Comparison of ENCODE assay signal across 16 cellular contexts in genomic region chr5:157300564-157300963, GRCh38. TPM values are rescaled to one million over a fixed set of nuclear protein-coding genes. Genes with fewer than 3 reads are reported as not detected.
DNase-seq lines count a peak whose midpoint lies in the region; ATAC-seq lines count a peak whose summit lies in the region.
"Had no signal": no experiment of that assay in that cellular context is flagged by ENCODE, and none has a peak within 500 bp of the region (broad histone marks: within the 10 kb centered on the region; RNA-seq: fewer than 3 reads in every experiment).

No MANE protein-coding gene starts in this region.

- H3K27ac Mint-ChIP-seq in activated naive CD4-positive, alpha-beta T cell treated with anti-CD3 and anti-CD28 coated beads for 36 hours: peak overlapping the region; percentile 78
- peak overlapping the region; percentile 93 for H3K27ac Mint-ChIP-seq in activated T-helper 17 cell treated with anti-CD3 and anti-CD28 coated beads, Interleukin-2, amount 50 U/mL, for 72 hours
- peak overlapping the region in 5 of 6 donors; percentile 20 to 85 (median 72) for H3K27ac Mint-ChIP-seq in naive B cell

- no peak overlapping the region for H3K4me3 Mint-ChIP-seq in activated naive CD4-positive, alpha-beta T cell treated with anti-CD3 and anti-CD28 coated beads for 36 hours
- no peak overlapping the region for H3K4me3 Mint-ChIP-seq in activated T-helper 17 cell treated with anti-CD3 and anti-CD28 coated beads, Interleukin-2, amount 50 U/mL, for 72 hours
- H3K4me3 Mint-ChIP-seq in naive B cell: no peak overlapping the region

- no peak for DNase-seq in activated naive CD4-positive, alpha-beta T cell treated with anti-CD3 and anti-CD28 coated beads for 36 hours
- DNase-seq in activated naive CD4-positive, alpha-beta T cell treated with anti-CD3 and anti-CD28 coated beads, Interleukin-2, amount 50 U/mL, for 16 hours: no peak
- DNase-seq in naive B cell: no peak
- no peak for DNase-seq in 8988T
- DNase-seq in foreskin melanocyte: no peak
- DNase-seq: EL, IMR-90, Karpas-422, MG63, NCI-H1092, NCI-H146, NCI-H510A treated with DMSO at 0.1 percent for 48 hours, NCI-H82, PC-3 had no signal

- ATAC-seq in activated T-helper 17 cell treated with anti-CD3 and anti-CD28 coated beads, Interleukin-2, amount 50 U/mL, for 72 hours (replicated peaks): no peak
- ATAC-seq in naive B cell (ENCODE audit: low read depth in 2 of 2) (no peak), HG03159 (IDR thresholded peaks at IDR 0.05; ENCODE audit: unreplicated experiment) (no peak)
- ATAC-seq: PC-3 had no signal

- H3K36me3 Mint-ChIP-seq in activated naive CD4-positive, alpha-beta T cell treated with anti-CD3 and anti-CD28 coated beads for 36 hours (ENCODE audit: low read depth): peaks cover 66% of the 10 kb centered on the region
- peaks cover 100% of the 10 kb centered on the region for H3K36me3 Mint-ChIP-seq in activated T-helper 17 cell treated with anti-CD3 and anti-CD28 coated beads, Interleukin-2, amount 50 U/mL, for 72 hours (ENCODE audit: low read depth)
- peaks cover 24 to 54% of the 10 kb centered on the region in 2 donors for H3K36me3 Mint-ChIP-seq in naive B cell

- intact Hi-C loops in activated naive CD4-positive, alpha-beta T cell treated with anti-CD3 and anti-CD28 coated beads for 36 hours (cut with micrococcal nuclease): no loop called here

- peaks cover 45% of the 10 kb centered on the region for H3K4me1 Mint-ChIP-seq in activated naive CD4-positive, alpha-beta T cell treated with anti-CD3 and anti-CD28 coated beads for 36 hours (ENCODE audit: low read depth)
- peaks cover 17% of the 10 kb centered on the region for H3K4me1 Mint-ChIP-seq in activated T-helper 17 cell treated with anti-CD3 and anti-CD28 coated beads, Interleukin-2, amount 50 U/mL, for 72 hours
- H3K4me1 Mint-ChIP-seq in naive B cell: peaks cover 9 to 11% (median 10%) of the 10 kb centered on the region in 3 donors

- CTCF ChIA-PET in activated naive CD4-positive, alpha-beta T cell treated with anti-CD3 and anti-CD28 coated beads for 36 hours (lab: Charles Lee): interaction anchor here (1.2 to 1.6 kb wide), 5 partner anchors 10 to 44 kb away, joined by 3 to 4 read pairs (median 4); no protein-coding TSS in a partner anchor

- H3K27me3 Mint-ChIP-seq in activated naive CD4-positive, alpha-beta T cell treated with anti-CD3 and anti-CD28 coated beads for 36 hours (ENCODE audit: low read depth): no peaks in the 10 kb centered on the region
- no peaks in the 10 kb centered on the region for H3K27me3 Mint-ChIP-seq in activated T-helper 17 cell treated with anti-CD3 and anti-CD28 coated beads, Interleukin-2, amount 50 U/mL, for 72 hours
- H3K27me3 Mint-ChIP-seq in naive B cell: no peaks in the 10 kb centered on the region

- no peaks in the 10 kb centered on the region for H3K9me3 Mint-ChIP-seq in activated naive CD4-positive, alpha-beta T cell treated with anti-CD3 and anti-CD28 coated beads for 36 hours
- no peaks in the 10 kb centered on the region for H3K9me3 Mint-ChIP-seq in activated T-helper 17 cell treated with anti-CD3 and anti-CD28 coated beads, Interleukin-2, amount 50 U/mL, for 72 hours
- H3K9me3 Mint-ChIP-seq in naive B cell: no peaks in the 10 kb centered on the region

RNA-seq across cellular contexts. Expression of gene CYFIP2, which starts 34.6 kb away (rescaled TPM):
- total RNA-seq in activated naive CD4-positive, alpha-beta T cell treated with anti-CD3 and anti-CD28 coated beads for 36 hours: 100 to 1,000 TPM; 490 to 492 TPM
- 100 to 1,000 TPM; 269 to 291 TPM for total RNA-seq in activated T-helper 17 cell treated with anti-CD3 and anti-CD28 coated beads, Interleukin-2, amount 50 U/mL, for 72 hours
- 100 to 1,000 TPM; 306 to 461 (median 348) TPM for polyA plus RNA-seq in naive B cell (ENCODE audit: low read depth in 6 of 6)
